ENCODE assay signal across 9 cellular contexts in genomic region chr12:6215932-6216494, GRCh38. TPM values are rescaled to one million over a fixed set of nuclear protein-coding genes. Genes with fewer than 3 reads are reported as not detected.
DNase-seq lines count a peak whose midpoint lies in the region; ATAC-seq and TF ChIP-seq lines count a peak whose summit lies in the region.
"Had no signal": no experiment of that assay in that cellular context is flagged by ENCODE, and none has a peak within 500 bp of the region (broad histone marks: within the 10 kb centered on the region; RNA-seq: fewer than 3 reads in every experiment).

No MANE protein-coding gene starts in this region.

- intact Hi-C loops in Panc1 (cut with micrococcal nuclease; ENCODE audit: unreplicated experiment) = no loop called here

- H2AFZ ChIP-seq in fibroblast of lung (ENCODE audit: low read length) = no peak overlapping the region

- BruUV-seq in Panc1 (replicated peaks; lab: Mats Ljungman, UMichigan) = no TSS peak

- ATAC-seq in Panc1 = peak; percentile 93
- peak; percentile 86 for ATAC-seq in omental fat pad (ENCODE audit: low FRiP score)
- ATAC-seq in activated CD8-positive, alpha-beta memory T cell treated with anti-CD3 and anti-CD28 coated beads, Interleukin-2, amount 10 ng/mL, durations not matched to agents 7 days and 5 days = no peak
- no peak for ATAC-seq in GM19324 (IDR thresholded peaks at IDR 0.05; ENCODE audit: low FRiP score, unreplicated experiment)

- in situ Hi-C loops in Panc1 (cut with HindIII; ENCODE audit: low pct_unique_long_range_greater_than_20kb, low sequenced_read_pairs) = no loop called here

- POLR2A ChIA-PET in Panc1 (lab: Charles Lee) = interaction anchor here (1.0 kb wide), 1 partner anchor 57 kb away, joined by 3 read pairs; no protein-coding TSS in a partner anchor

- peaks cover 15% of the 10 kb centered on the region for H3K4me1 Mint-ChIP-seq in activated CD8-positive, alpha-beta memory T cell treated with anti-CD3 and anti-CD28 coated beads, Interleukin-2, amount 10 ng/mL, durations not matched to agents 7 days and 5 days
- peaks cover 32% of the 10 kb centered on the region for H3K4me1 Mint-ChIP-seq in endothelial cell (ENCODE audit: unreplicated experiment)

- H3K27ac ChIP-seq in Panc1 (ENCODE audit: low read length) = peak overlapping the region; percentile 77
- H3K27ac ChIP-seq in fibroblast of lung (ENCODE audit: insufficient read depth, low read length) = peak overlapping the region; percentile 61
- H3K27ac ChIP-seq: HL-60 had no signal

- H4K20me1 ChIP-seq in fibroblast of lung (ENCODE audit: control insufficient read depth, extremely low read depth, insufficient read depth, low read length) = no peaks in the 10 kb centered on the region

- H3K4me1 ChIP-seq in Panc1 (ENCODE audit: control insufficient read depth, insufficient read depth, low read length) = peaks cover 35% of the 10 kb centered on the region
- H3K4me1 ChIP-seq in fibroblast of lung (ENCODE audit: control insufficient read depth, extremely low read depth, insufficient read depth, low read length) = peaks cover 18% of the 10 kb centered on the region

- no peaks in the 10 kb centered on the region for H3K27me3 ChIP-seq in Panc1 (ENCODE audit: control insufficient read depth, insufficient read depth, low read length)
- H3K27me3 ChIP-seq in fibroblast of lung (ENCODE audit: control insufficient read depth, insufficient read depth, low read length) = no peaks in the 10 kb centered on the region

- DNase-seq in EH (ENCODE audit: low read depth) = peak; percentile 96
- peak; percentile 76 for DNase-seq in Panc1 (ENCODE audit: low read depth, low spot score)
- DNase-seq in fibroblast of lung (ENCODE audit: low read depth in 2 of 2) = peak; percentile 80 to 92
- no peak for DNase-seq in omental fat pad (ENCODE audit: low spot score)
- no peak for DNase-seq in activated CD8-positive, alpha-beta memory T cell treated with anti-CD3 and anti-CD28 coated beads, Interleukin-2, amount 10 ng/mL, durations not matched to agents 7 days and 5 days
- no peak for DNase-seq in endothelial cell (ENCODE audit: low spot score)
- DNase-seq in activated T-cell treated with anti-CD3 and anti-CD28 coated beads, Interleukin-2, amount 50 U/mL, for 1 hour = no peak

- peak overlapping the region; percentile 60 for H3K4me2 ChIP-seq in fibroblast of lung (ENCODE audit: extremely low read depth, insufficient read depth, low read length)

- H3K9ac ChIP-seq in fibroblast of lung (ENCODE audit: insufficient read depth, low read length) = no peak overlapping the region

- no peak overlapping the region for H3K4me3 Mint-ChIP-seq in activated CD8-positive, alpha-beta memory T cell treated with anti-CD3 and anti-CD28 coated beads, Interleukin-2, amount 10 ng/mL, durations not matched to agents 7 days and 5 days
- no peak overlapping the region for H3K4me3 Mint-ChIP-seq in endothelial cell (ENCODE audit: unreplicated experiment)

- H3K9me3 Mint-ChIP-seq in activated CD8-positive, alpha-beta memory T cell treated with anti-CD3 and anti-CD28 coated beads, Interleukin-2, amount 10 ng/mL, durations not matched to agents 7 days and 5 days (ENCODE audit: low read depth) = no peaks in the 10 kb centered on the region
- no peaks in the 10 kb centered on the region for H3K9me3 Mint-ChIP-seq in endothelial cell (ENCODE audit: unreplicated experiment)

- CTCF ChIA-PET in Panc1 (lab: Charles Lee) = no interaction called here
- CTCF ChIA-PET in activated CD8-positive, alpha-beta memory T cell treated with anti-CD3 and anti-CD28 coated beads, Interleukin-2, amount 10 ng/mL, durations not matched to agents 7 days and 5 days (lab: Charles Lee) = no interaction called here

- TF ChIP-seq CTCF in Panc1 (IDR thresholded peaks at IDR 0.05) (no peak), fibroblast of lung (conservative IDR thresholded peaks at IDR 0.05 in 1 of 2, IDR thresholded peaks at IDR 0.05 in 1 of 2; ENCODE audit: low read depth in 1 of 2, low read length in 2 of 2) (no peak), omental fat pad (IDR thresholded peaks at IDR 0.05) (no peak), endothelial cell (IDR thresholded peaks at IDR 0.05; ENCODE audit: unreplicated experiment) (no peak)

- H3K79me2 ChIP-seq in fibroblast of lung (ENCODE audit: control insufficient read depth, insufficient read depth, low read length) = peaks cover 79% of the 10 kb centered on the region

- H3K4me3 ChIP-seq in Panc1 (ENCODE audit: low read depth in 2 of 2, low read length in 2 of 2) = peak overlapping the region in 1 of 2 experiments; percentile 29; a peak in 2 of 4 replicates
- no peak overlapping the region for H3K4me3 ChIP-seq in fibroblast of lung (replicated peaks in 1 of 4; ENCODE audit: control extremely low read depth in 1 of 4, insufficient read depth in 1 of 4, low read depth in 3 of 4, low read length in 4 of 4)

- H3K36me3 ChIP-seq in Panc1 (ENCODE audit: control insufficient read depth, insufficient read depth, low read length) (no peaks in the 10 kb centered on the region), fibroblast of lung (ENCODE audit: control insufficient read depth, insufficient read depth, low read length) (peaks cover 2% of the 10 kb centered on the region)

- H3K9me3 ChIP-seq in Panc1 (ENCODE audit: control insufficient read depth, insufficient read depth, low read depth, low read length) = no peaks in the 10 kb centered on the region
- no peaks in the 10 kb centered on the region for H3K9me3 ChIP-seq in fibroblast of lung (ENCODE audit: control insufficient read depth, insufficient read depth, low read depth, low read length)

- H3K27ac Mint-ChIP-seq in activated CD8-positive, alpha-beta memory T cell treated with anti-CD3 and anti-CD28 coated beads, Interleukin-2, amount 10 ng/mL, durations not matched to agents 7 days and 5 days = no peak overlapping the region
- H3K27ac Mint-ChIP-seq in endothelial cell (ENCODE audit: unreplicated experiment) = no peak overlapping the region

- H3K36me3 Mint-ChIP-seq in activated CD8-positive, alpha-beta memory T cell treated with anti-CD3 and anti-CD28 coated beads, Interleukin-2, amount 10 ng/mL, durations not matched to agents 7 days and 5 days = no peaks in the 10 kb centered on the region
- H3K36me3 Mint-ChIP-seq in endothelial cell (ENCODE audit: low read depth, unreplicated experiment) = no peaks in the 10 kb centered on the region

- H3K27me3 Mint-ChIP-seq in activated CD8-positive, alpha-beta memory T cell treated with anti-CD3 and anti-CD28 coated beads, Interleukin-2, amount 10 ng/mL, durations not matched to agents 7 days and 5 days = peaks cover 8% of the 10 kb centered on the region
- peaks cover 12% of the 10 kb centered on the region for H3K27me3 Mint-ChIP-seq in endothelial cell (ENCODE audit: unreplicated experiment)

RNA-seq across cellular contexts. Expression of gene CD9, which starts 15.8 kb away (rescaled TPM):
- total RNA-seq in Panc1 (2021; ENCODE audit: unreplicated experiment) (103 TPM), fibroblast of lung (266 and 856 TPM in 2 replicates), omental fat pad (100 to 1,000 TPM in 2 of 4 donors, 10 to 100 TPM in 2; 68.3 to 181 (median 119) TPM), endothelial cell (ENCODE audit: unreplicated experiment) (67.2 TPM)
- 150 TPM for polyA plus RNA-seq in Panc1 (2012; ENCODE audit: insufficient read length)
- 520 and 1,081 TPM in 2 replicates for polyA plus RNA-seq in fibroblast of lung
- 290 and 636 TPM in 2 replicates for polyA plus RNA-seq in fibroblast of lung (2012)
- 150 and 262 TPM in 2 replicates for polyA minus RNA-seq in fibroblast of lung (ENCODE audit: low replicate concordance)
- total RNA-seq in activated CD8-positive, alpha-beta memory T cell treated with anti-CD3 and anti-CD28 coated beads, Interleukin-2, amount 10 ng/mL, durations not matched to agents 7 days and 5 days = 10 to 100 TPM in 1 of 2 experiments, 1 to 10 TPM in 1; 3.8 to 20.4 TPM

Comparison
In these comparisons a context has a peak if more than half of its experiments do, and no peak if none do; other contexts are left out.
1. DNase-seq: peak in EH (single experiment), Panc1 (single experiment) and fibroblast of lung (2 of 2); none in omental fat pad (single experiment), activated CD8-positive, alpha-beta memory T cell treated with anti-CD3 and anti-CD28 coated beads, Interleukin-2, amount 10 ng/mL, durations not matched to agents 7 days and 5 days (single experiment), endothelial cell (single experiment) and activated T-cell treated with anti-CD3 and anti-CD28 coated beads, Interleukin-2, amount 50 U/mL, for 1 hour (single experiment).
2. ATAC-seq: peak in Panc1 (single experiment) and omental fat pad (single experiment); none in activated CD8-positive, alpha-beta memory T cell treated with anti-CD3 and anti-CD28 coated beads, Interleukin-2, amount 10 ng/mL, durations not matched to agents 7 days and 5 days (single experiment) and GM19324 (single experiment).